Comparison of ENCODE assay signal across 1 cellular context in the genomic region with DNA sequence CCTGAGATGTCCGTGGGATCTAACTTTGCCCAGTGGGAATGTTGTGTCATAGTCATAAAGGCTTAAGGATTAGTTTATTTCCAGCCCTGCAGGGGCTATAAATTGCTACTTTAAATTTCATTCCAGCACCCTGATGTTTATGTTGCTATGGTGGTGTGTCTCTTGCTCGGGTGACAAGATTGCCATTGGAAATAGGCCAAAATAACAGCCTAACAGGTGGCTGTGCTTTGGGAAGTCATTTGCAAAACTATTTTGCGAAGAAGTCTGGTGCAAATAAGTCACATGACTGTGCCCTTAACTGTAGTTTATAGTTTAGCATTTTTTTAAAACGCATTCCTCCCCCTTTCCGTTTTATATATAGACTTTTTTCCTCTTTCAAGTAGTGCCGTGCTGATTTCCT.
TF ChIP-seq lines count a peak whose summit lies in the region.

No MANE protein-coding gene starts in this region.

TF ChIP-seq in GM23338, 12 proteins besides CTCF, POLR2A, EP300 and RAD21 (continued from another document):
- TF ChIP-seq, protein P1, sequence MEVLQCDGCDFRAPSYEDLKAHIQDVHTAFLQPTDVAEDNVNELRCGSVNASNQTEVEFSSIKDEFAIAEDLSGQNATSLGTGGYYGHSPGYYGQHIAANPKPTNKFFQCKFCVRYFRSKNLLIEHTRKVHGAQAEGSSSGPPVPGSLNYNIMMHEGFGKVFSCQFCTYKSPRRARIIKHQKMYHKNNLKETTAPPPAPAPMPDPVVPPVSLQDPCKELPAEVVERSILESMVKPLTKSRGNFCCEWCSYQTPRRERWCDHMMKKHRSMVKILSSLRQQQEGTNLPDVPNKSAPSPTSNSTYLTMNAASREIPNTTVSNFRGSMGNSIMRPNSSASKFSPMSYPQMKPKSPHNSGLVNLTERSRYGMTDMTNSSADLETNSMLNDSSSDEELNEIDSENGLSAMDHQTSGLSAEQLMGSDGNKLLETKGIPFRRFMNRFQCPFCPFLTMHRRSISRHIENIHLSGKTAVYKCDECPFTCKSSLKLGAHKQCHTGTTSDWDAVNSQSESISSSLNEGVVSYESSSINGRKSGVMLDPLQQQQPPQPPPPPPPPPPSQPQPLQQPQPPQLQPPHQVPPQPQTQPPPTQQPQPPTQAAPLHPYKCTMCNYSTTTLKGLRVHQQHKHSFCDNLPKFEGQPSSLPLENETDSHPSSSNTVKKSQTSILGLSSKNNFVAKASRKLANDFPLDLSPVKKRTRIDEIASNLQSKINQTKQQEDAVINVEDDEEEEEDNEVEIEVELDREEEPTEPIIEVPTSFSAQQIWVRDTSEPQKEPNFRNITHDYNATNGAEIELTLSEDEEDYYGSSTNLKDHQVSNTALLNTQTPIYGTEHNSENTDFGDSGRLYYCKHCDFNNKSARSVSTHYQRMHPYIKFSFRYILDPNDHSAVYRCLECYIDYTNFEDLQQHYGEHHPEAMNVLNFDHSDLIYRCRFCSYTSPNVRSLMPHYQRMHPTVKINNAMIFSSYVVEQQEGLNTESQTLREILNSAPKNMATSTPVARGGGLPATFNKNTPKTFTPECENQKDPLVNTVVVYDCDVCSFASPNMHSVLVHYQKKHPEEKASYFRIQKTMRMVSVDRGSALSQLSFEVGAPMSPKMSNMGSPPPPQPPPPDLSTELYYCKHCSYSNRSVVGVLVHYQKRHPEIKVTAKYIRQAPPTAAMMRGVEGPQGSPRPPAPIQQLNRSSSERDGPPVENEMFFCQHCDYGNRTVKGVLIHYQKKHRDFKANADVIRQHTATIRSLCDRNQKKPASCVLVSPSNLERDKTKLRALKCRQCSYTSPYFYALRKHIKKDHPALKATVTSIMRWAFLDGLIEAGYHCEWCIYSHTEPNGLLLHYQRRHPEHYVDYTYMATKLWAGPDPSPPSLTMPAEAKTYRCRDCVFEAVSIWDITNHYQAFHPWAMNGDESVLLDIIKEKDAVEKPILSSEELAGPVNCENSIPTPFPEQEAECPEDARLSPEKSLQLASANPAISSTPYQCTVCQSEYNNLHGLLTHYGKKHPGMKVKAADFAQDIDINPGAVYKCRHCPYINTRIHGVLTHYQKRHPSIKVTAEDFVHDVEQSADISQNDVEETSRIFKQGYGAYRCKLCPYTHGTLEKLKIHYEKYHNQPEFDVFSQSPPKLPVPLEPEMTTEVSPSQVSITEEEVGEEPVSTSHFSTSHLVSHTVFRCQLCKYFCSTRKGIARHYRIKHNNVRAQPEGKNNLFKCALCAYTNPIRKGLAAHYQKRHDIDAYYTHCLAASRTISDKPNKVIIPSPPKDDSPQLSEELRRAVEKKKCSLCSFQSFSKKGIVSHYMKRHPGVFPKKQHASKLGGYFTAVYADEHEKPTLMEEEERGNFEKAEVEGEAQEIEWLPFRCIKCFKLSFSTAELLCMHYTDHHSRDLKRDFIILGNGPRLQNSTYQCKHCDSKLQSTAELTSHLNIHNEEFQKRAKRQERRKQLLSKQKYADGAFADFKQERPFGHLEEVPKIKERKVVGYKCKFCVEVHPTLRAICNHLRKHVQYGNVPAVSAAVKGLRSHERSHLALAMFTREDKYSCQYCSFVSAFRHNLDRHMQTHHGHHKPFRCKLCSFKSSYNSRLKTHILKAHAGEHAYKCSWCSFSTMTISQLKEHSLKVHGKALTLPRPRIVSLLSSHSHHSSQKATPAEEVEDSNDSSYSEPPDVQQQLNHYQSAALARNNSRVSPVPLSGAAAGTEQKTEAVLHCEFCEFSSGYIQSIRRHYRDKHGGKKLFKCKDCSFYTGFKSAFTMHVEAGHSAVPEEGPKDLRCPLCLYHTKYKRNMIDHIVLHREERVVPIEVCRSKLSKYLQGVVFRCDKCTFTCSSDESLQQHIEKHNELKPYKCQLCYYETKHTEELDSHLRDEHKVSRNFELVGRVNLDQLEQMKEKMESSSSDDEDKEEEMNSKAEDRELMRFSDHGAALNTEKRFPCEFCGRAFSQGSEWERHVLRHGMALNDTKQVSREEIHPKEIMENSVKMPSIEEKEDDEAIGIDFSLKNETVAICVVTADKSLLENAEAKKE (CRISPR knock-in tag; IDR thresholded peaks at IDR 0.05): no peak
- TF ChIP-seq, protein P2, sequence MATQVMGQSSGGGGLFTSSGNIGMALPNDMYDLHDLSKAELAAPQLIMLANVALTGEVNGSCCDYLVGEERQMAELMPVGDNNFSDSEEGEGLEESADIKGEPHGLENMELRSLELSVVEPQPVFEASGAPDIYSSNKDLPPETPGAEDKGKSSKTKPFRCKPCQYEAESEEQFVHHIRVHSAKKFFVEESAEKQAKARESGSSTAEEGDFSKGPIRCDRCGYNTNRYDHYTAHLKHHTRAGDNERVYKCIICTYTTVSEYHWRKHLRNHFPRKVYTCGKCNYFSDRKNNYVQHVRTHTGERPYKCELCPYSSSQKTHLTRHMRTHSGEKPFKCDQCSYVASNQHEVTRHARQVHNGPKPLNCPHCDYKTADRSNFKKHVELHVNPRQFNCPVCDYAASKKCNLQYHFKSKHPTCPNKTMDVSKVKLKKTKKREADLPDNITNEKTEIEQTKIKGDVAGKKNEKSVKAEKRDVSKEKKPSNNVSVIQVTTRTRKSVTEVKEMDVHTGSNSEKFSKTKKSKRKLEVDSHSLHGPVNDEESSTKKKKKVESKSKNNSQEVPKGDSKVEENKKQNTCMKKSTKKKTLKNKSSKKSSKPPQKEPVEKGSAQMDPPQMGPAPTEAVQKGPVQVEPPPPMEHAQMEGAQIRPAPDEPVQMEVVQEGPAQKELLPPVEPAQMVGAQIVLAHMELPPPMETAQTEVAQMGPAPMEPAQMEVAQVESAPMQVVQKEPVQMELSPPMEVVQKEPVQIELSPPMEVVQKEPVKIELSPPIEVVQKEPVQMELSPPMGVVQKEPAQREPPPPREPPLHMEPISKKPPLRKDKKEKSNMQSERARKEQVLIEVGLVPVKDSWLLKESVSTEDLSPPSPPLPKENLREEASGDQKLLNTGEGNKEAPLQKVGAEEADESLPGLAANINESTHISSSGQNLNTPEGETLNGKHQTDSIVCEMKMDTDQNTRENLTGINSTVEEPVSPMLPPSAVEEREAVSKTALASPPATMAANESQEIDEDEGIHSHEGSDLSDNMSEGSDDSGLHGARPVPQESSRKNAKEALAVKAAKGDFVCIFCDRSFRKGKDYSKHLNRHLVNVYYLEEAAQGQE (IDR thresholded peaks at IDR 0.05; ENCODE audit: unreplicated experiment): no peak
- TF ChIP-seq CREB1 (CRISPR knock-in tag; IDR thresholded peaks at IDR 0.05; ENCODE audit: low read depth): no peak
- no peak for TF ChIP-seq POLR2AphosphoS5 (IDR thresholded peaks at IDR 0.05; ENCODE audit: low read depth)
- TF ChIP-seq ZNF114 (CRISPR knock-in tag; IDR thresholded peaks at IDR 0.05): no peak
- TF ChIP-seq, protein P3, sequence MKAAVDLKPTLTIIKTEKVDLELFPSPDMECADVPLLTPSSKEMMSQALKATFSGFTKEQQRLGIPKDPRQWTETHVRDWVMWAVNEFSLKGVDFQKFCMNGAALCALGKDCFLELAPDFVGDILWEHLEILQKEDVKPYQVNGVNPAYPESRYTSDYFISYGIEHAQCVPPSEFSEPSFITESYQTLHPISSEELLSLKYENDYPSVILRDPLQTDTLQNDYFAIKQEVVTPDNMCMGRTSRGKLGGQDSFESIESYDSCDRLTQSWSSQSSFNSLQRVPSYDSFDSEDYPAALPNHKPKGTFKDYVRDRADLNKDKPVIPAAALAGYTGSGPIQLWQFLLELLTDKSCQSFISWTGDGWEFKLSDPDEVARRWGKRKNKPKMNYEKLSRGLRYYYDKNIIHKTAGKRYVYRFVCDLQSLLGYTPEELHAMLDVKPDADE (IDR thresholded peaks at IDR 0.05): no peak
